Comparison of ENCODE assay signal across 1 cellular context in the genomic region with DNA sequence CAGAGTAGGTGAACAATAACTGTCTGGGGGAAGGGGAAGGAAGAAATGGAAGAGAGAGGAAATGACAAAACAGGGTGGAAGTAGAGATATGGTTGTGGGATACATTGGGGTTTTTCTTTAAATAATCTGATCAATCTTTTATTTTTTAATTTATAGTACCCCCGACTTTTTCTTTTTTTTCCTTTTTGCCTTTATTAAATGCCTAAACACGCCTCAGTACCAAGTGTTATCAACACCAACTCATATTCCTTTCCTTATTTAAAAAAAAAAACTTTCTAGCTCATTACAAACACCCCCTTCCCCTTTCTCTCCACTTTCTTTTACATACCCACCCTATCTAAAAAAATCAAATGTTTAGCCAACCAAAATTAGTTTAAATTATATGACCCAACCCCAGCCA.
TF ChIP-seq lines count a peak whose summit lies in the region.

No MANE protein-coding gene starts in this region.

TF ChIP-seq in HepG2, 621 proteins besides CTCF, POLR2A, EP300 and RAD21:
- TF ChIP-seq ZNF207 (IDR thresholded peaks at IDR 0.05; ENCODE audit: borderline replicate concordance) (no peak), HNRNPK (IDR thresholded peaks at IDR 0.05; ENCODE audit: low read depth, low read length, poor library complexity, severe bottlenecking) (peak; percentile 82)
TF ChIP-seq in HepG2: peak in this region for 1.
